22 cellular contexts compared by ENCODE assay signal in genomic region chr6:139485185-139485584, GRCh38.
DNase-seq lines count a peak whose midpoint lies in the region; ATAC-seq, FAIRE-seq and TF ChIP-seq lines count a peak whose summit lies in the region.
"Had no signal": no experiment of that assay in that cellular context is flagged by ENCODE, and none has a peak within 500 bp of the region (broad histone marks: within the 10 kb centered on the region; RNA-seq: fewer than 3 reads in every experiment).

No MANE protein-coding gene starts in this region.

- H3K27me3 ChIP-seq in K562 (ENCODE audit: control insufficient read depth in 2 of 2, insufficient read depth in 2 of 2, low read length in 2 of 2) (no peaks in the 10 kb centered on the region), liver (ENCODE audit: control insufficient read depth in 4 of 4, insufficient read depth in 4 of 4, low read length in 3 of 4) (no peaks in the 10 kb centered on the region)
- H3K27me3 ChIP-seq: BE2C had no signal

- in situ Hi-C loops in K562 (cut with MboI): no loop called here

- TF ChIP-seq RAD21 in K562 (CRISPR knock-in tag; conservative IDR thresholded peaks at IDR 0.05 in 1 of 2, IDR thresholded peaks at IDR 0.05 in 1 of 2): no peak
- no peak for TF ChIP-seq RAD21 in liver (IDR thresholded peaks at IDR 0.05)

- H3K9me3 Mint-ChIP-seq in nephron progenitor cell (no peaks in the 10 kb centered on the region), MCF 10A (ENCODE audit: unreplicated experiment) (no peaks in the 10 kb centered on the region)
- H3K9me3 Mint-ChIP-seq in activated naive CD4-positive, alpha-beta T cell treated with anti-CD3 and anti-CD28 coated beads, Interleukin-2, amount 50 U/mL, for 72 hours: no peaks in the 10 kb centered on the region
- H3K9me3 Mint-ChIP-seq: CD8-positive, alpha-beta memory T cell; H9 had no signal

- no peak for TF ChIP-seq EP300 in K562 (IDR thresholded peaks at IDR 0.05; ENCODE audit: low read length)

- H3K4me3 ChIP-seq in K562 (no peak overlapping the region), liver (ENCODE audit: low read depth in 1 of 3, low read length in 3 of 3) (no peak overlapping the region)

- peaks cover 6% of the 10 kb centered on the region for H3K36me3 Mint-ChIP-seq in nephron progenitor cell (ENCODE audit: low read depth)
- H3K36me3 Mint-ChIP-seq in activated naive CD4-positive, alpha-beta T cell treated with anti-CD3 and anti-CD28 coated beads, Interleukin-2, amount 50 U/mL, for 72 hours: peaks cover 0 to 1% of the 10 kb centered on the region in 2 donors
- H3K36me3 Mint-ChIP-seq in MCF 10A (ENCODE audit: insufficient read depth, unreplicated experiment): no peaks in the 10 kb centered on the region
- H3K36me3 Mint-ChIP-seq: CD4-positive, CD25-positive, alpha-beta regulatory T cell; CD8-positive, alpha-beta memory T cell had no signal

- H3K79me2 ChIP-seq in K562 (ENCODE audit: control insufficient read depth, insufficient read depth, low read length): no peaks in the 10 kb centered on the region

- peaks cover 0 to 14% of the 10 kb centered on the region in 2 experiments; a peak in 2 of 5 replicates for H3K4me1 ChIP-seq in K562 (replicated peaks in 1 of 2; ENCODE audit: control insufficient read depth in 2 of 2, insufficient read depth in 2 of 2, low read length in 2 of 2)
- peaks cover 4 to 61% (median 44%) of the 10 kb centered on the region in 4 donors for H3K4me1 ChIP-seq in liver (ENCODE audit: control insufficient read depth in 4 of 4, insufficient read depth in 4 of 4, low read length in 3 of 4)
- H3K4me1 ChIP-seq: BE2C had no signal

- ATAC-seq in K562 (no peak), GM21381 (IDR thresholded peaks at IDR 0.05; ENCODE audit: unreplicated experiment) (no peak)
- no peak for ATAC-seq in activated naive CD4-positive, alpha-beta T cell treated with anti-CD3 and anti-CD28 coated beads, Interleukin-2, amount 50 U/mL, for 72 hours

- intact Hi-C loops in K562 (cut with micrococcal nuclease) (no loop called here), MCF 10A (cut with micrococcal nuclease) (no loop called here)

- no peaks in the 10 kb centered on the region for H3K9me1 ChIP-seq in K562 (ENCODE audit: control insufficient read depth, insufficient read depth, low read length)

- CTCF ChIA-PET in K562 (lab: Yijun Ruan, JAX; ENCODE audit: low intra/inter-chr PET ratio) (no interaction called here), MCF 10A (lab: Yijun Ruan, JAX) (no interaction called here)

- H3K4me3 Mint-ChIP-seq in nephron progenitor cell (no peak overlapping the region), MCF 10A (ENCODE audit: unreplicated experiment) (no peak overlapping the region)
- H3K4me3 Mint-ChIP-seq: CD4-positive, CD25-positive, alpha-beta regulatory T cell; CD8-positive, alpha-beta memory T cell; H9 had no signal

- H4K20me1 ChIP-seq in K562 (replicated peaks; ENCODE audit: control insufficient read depth, insufficient read depth, low read length): no peaks in the 10 kb centered on the region

- POLR2A ChIA-PET in K562 (lab: Yijun Ruan, JAX) (interaction anchor here (1.4 to 2.0 kb wide), 2 partner anchors 12 to 19 kb away, joined by 4 read pairs; no protein-coding TSS in a partner anchor), MCF 10A (lab: Yijun Ruan, JAX) (interaction anchor here (1.9 kb wide), 1 partner anchor 12 kb away, joined by 4 read pairs; no protein-coding TSS in a partner anchor)

- BruUV-seq in K562 (replicated peaks; lab: Mats Ljungman, UMichigan): no TSS peak
- BruUV-seq in MCF 10A (replicated peaks; lab: Mats Ljungman, UMichigan): no TSS peak

- H3K27ac ChIP-seq in K562 (ENCODE audit: extremely low read depth, low read depth, low read length) (no peak overlapping the region), liver (ENCODE audit: low read depth in 1 of 2, low read length in 2 of 2) (peak overlapping the region; percentile 21 to 76)

- 0 out of 2 replicates have a peak overlapping the region, but pooled peaks have one; percentile 64 for H2AFZ ChIP-seq in K562 (ENCODE audit: low read depth, low read length)

- H3K36me3 ChIP-seq in K562 (ENCODE audit: control insufficient read depth, insufficient read depth, low read length) (no peaks in the 10 kb centered on the region), liver (ENCODE audit: control insufficient read depth in 4 of 4, insufficient read depth in 3 of 4, low read depth in 1 of 4, low read length in 3 of 4) (no peaks in the 10 kb centered on the region)
- H3K36me3 ChIP-seq: BE2C had no signal

- TF ChIP-seq CTCF in K562 (IDR thresholded peaks at IDR 0.05 in 2 of 3, conservative IDR thresholded peaks at IDR 0.05 in 1 of 3; ENCODE audit: insufficient read depth in 2 of 3, low read depth in 1 of 3, low read length in 3 of 3) (no peak), liver (IDR thresholded peaks at IDR 0.05; ENCODE audit: low read depth, low read length, missing input control) (no peak), nephron progenitor cell (IDR thresholded peaks at IDR 0.05) (no peak), MCF 10A (IDR thresholded peaks at IDR 0.05; ENCODE audit: unreplicated experiment) (no peak)

- whole genome bisulfite sequencing in K562 (ENCODE audit: insufficient coverage, low coverage, missing lambda C conversion rate): 25% methylated on average over 2 of the region's 2 CpGs
- WGBS in liver: 34% methylated on average over 2 of the region's 2 CpGs

- TF ChIP-seq POLR2A in K562 (conservative IDR thresholded peaks at IDR 0.05): no peak

- H3K27me3 Mint-ChIP-seq in nephron progenitor cell (ENCODE audit: low read depth, poor library complexity) (no peaks in the 10 kb centered on the region), MCF 10A (ENCODE audit: insufficient read depth, unreplicated experiment) (no peaks in the 10 kb centered on the region)

- no peak overlapping the region for H3K4me2 ChIP-seq in K562 (ENCODE audit: insufficient read depth, low read length)

- DNase-seq in K562 (ENCODE audit: extremely low read depth in 1 of 4, low spot score in 3 of 4): no peak
- DNase-seq in nephron progenitor cell: no peak
- DNase-seq in activated naive CD4-positive, alpha-beta T cell treated with anti-CD3 and anti-CD28 coated beads, Interleukin-2, amount 50 U/mL, for 72 hours (ENCODE audit: low spot score in 2 of 2): no peak
- no peak for DNase-seq in stimulated activated CD4-positive, alpha-beta T cell treated with anti-CD3 and anti-CD28 coated beads, Interleukin-4, amount 100 ng/mL, for 24 hours
- no peak for DNase-seq in MCF 10A (ENCODE audit: unreplicated experiment)
- DNase-seq: ACHN; BE2C; C1 segment of cervical spinal cord; CD4-positive, CD25-positive, alpha-beta regulatory T cell; CD8-positive, alpha-beta memory T cell; COR-L47; GDM1; H9; KBM-7 had no signal

- H3K4me1 Mint-ChIP-seq in nephron progenitor cell (peaks cover 82% of the 10 kb centered on the region), MCF 10A (ENCODE audit: insufficient read depth, unreplicated experiment) (no peaks in the 10 kb centered on the region)

- peak overlapping the region; percentile 78 for H3K27ac Mint-ChIP-seq in nephron progenitor cell
- H3K27ac Mint-ChIP-seq in activated naive CD4-positive, alpha-beta T cell treated with anti-CD3 and anti-CD28 coated beads, Interleukin-2, amount 50 U/mL, for 72 hours: no peak overlapping the region
- no peak overlapping the region for H3K27ac Mint-ChIP-seq in MCF 10A (ENCODE audit: low read depth, unreplicated experiment)
- H3K27ac Mint-ChIP-seq: CD4-positive, CD25-positive, alpha-beta regulatory T cell; CD8-positive, alpha-beta memory T cell; H9 had no signal

- FAIRE-seq in G401.6 (lab: Jason Lieb, UNC) (peak; percentile 60), K562 (lab: Jason Lieb, UNC) (no peak)
- FAIRE-seq: A204.1, D721Med, GM12892, GM18507, H1 had no signal

- no peak overlapping the region for H3K9ac ChIP-seq in K562 (ENCODE audit: insufficient read depth in 1 of 2, low read depth in 2 of 2, low read length in 2 of 2)
- peak overlapping the region in 1 of 2 donors; percentile 41 for H3K9ac ChIP-seq in liver (ENCODE audit: low read depth in 1 of 2, low read length in 2 of 2)

- H3K9me3 ChIP-seq in K562 (replicated peaks; ENCODE audit: control insufficient read depth, insufficient read depth, low read depth, low read length) (no peaks in the 10 kb centered on the region), liver (ENCODE audit: control insufficient read depth in 4 of 4, low read length in 3 of 4) (no peaks in the 10 kb centered on the region)
- H3K9me3 ChIP-seq: BE2C had no signal

TF ChIP-seq in K562, 482 proteins besides CTCF, POLR2A, EP300 and RAD21:
- TF ChIP-seq MAFG (tag; conservative IDR thresholded peaks at IDR 0.05): peak; percentile 18; the same call in 1 of the 2 replicates
- peak; percentile 64; the same call in 1 of the 2 replicates for TF ChIP-seq C11orf30 (IDR thresholded peaks at IDR 0.05; ENCODE audit: low read depth)
- peak; percentile 91 for TF ChIP-seq ZNF316 (IDR thresholded peaks at IDR 0.05)
- no peak for TF ChIP-seq YY1 (IDR thresholded peaks at IDR 0.05; ENCODE audit: borderline replicate concordance in 1 of 3, control insufficient read depth in 1 of 3, extremely low read depth in 1 of 3, insufficient read depth in 3 of 3, insufficient read length in 1 of 3, insufficient replicate concordance in 2 of 3, low read depth in 1 of 3, low read length in 2 of 3)

TF ChIP-seq in liver, 16 proteins besides CTCF, POLR2A, EP300 and RAD21 (continues in another document):
- TF ChIP-seq HNF4A (conservative IDR thresholded peaks at IDR 0.05): no peak
- TF ChIP-seq JUND (IDR thresholded peaks at IDR 0.05): no peak
- TF ChIP-seq EGR1 (IDR thresholded peaks at IDR 0.05; ENCODE audit: low read depth in 2 of 2): no peak
- TF ChIP-seq RXRA (IDR thresholded peaks at IDR 0.05): no peak
- no peak for TF ChIP-seq ZBTB33 (IDR thresholded peaks at IDR 0.05)
- no peak for TF ChIP-seq MAX (IDR thresholded peaks at IDR 0.05)
- no peak for TF ChIP-seq TAF1 (conservative IDR thresholded peaks at IDR 0.05)
- no peak for TF ChIP-seq SP1 (IDR thresholded peaks at IDR 0.05)
- no peak for TF ChIP-seq NR2F2 (IDR thresholded peaks at IDR 0.05)
